In genomic region chr6:14121936-14122344, GRCh38 we compare ENCODE assay signal across 9 cellular contexts. TPM values are rescaled to one million over a fixed set of nuclear protein-coding genes. Genes with fewer than 3 reads are reported as not detected.
DNase-seq lines count a peak whose midpoint lies in the region; ATAC-seq and TF ChIP-seq lines count a peak whose summit lies in the region.
"Had no signal": no experiment of that assay in that cellular context is flagged by ENCODE, and none has a peak within 500 bp of the region (broad histone marks: within the 10 kb centered on the region; RNA-seq: fewer than 3 reads in every experiment).

No MANE protein-coding gene starts in this region.

- no peak for TF ChIP-seq CTCF in esophagus squamous epithelium (IDR thresholded peaks at IDR 0.05)

- DNase-seq in activated T-cell treated with anti-CD3 and anti-CD28 coated beads for 24 hours (ENCODE audit: low read depth) (peak; percentile 20), activated T-cell treated with anti-CD3 and anti-CD28 coated beads for 4 hours (no peak), H7 (no peak), esophagus squamous epithelium (lab: John Stamatoyannopoulos, UW) (no peak), NCI-H1105 (lab: John Stamatoyannopoulos, UW) (no peak)
- peak; percentile 32 to 34 for DNase-seq in stimulated activated CD4-positive, alpha-beta T cell treated with anti-CD3 and anti-CD28 coated beads, Interleukin-2, amount 100 ng/mL, for 24 hours

- H3K27me3 ChIP-seq in H7 (ENCODE audit: control insufficient read depth, insufficient read depth, low read length) (peaks cover 17% of the 10 kb centered on the region; the same call in 1 of the 2 replicates), esophagus squamous epithelium (peaks cover 0 to 7% (median 0%) of the 10 kb centered on the region in 4 donors)
- H3K27me3 ChIP-seq: SJSA1 had no signal

- 63 to 72% methylated on average over 4 of the region's 4 CpGs for WGBS in esophagus squamous epithelium, 2 donors

- H3K4me3 ChIP-seq in H7 (ENCODE audit: insufficient read depth, low read depth, low read length) (no peak overlapping the region), esophagus squamous epithelium (no peak overlapping the region)
- H3K4me3 ChIP-seq: SJSA1 had no signal

- H3K9me3 Mint-ChIP-seq in T-helper 1 cell treated with Interleukin-12 subunit alpha and Interleukin-12 subunit beta and Interleukin-4 antibody, amounts not matched to agents 30 μg/mL and 1 μg/mL, for 36 hours: no peaks in the 10 kb centered on the region

- peak overlapping the region; percentile 41 for H3K27ac Mint-ChIP-seq in T-helper 1 cell treated with Interleukin-12 subunit alpha and Interleukin-12 subunit beta and Interleukin-4 antibody, amounts not matched to agents 30 μg/mL and 1 μg/mL, for 36 hours

- H3K36me3 Mint-ChIP-seq in T-helper 1 cell treated with Interleukin-12 subunit alpha and Interleukin-12 subunit beta and Interleukin-4 antibody, amounts not matched to agents 30 μg/mL and 1 μg/mL, for 36 hours (ENCODE audit: low read depth): peaks cover 37% of the 10 kb centered on the region

- no peak for TF ChIP-seq POLR2A in esophagus squamous epithelium (IDR thresholded peaks at IDR 0.05)

- H3K4me3 Mint-ChIP-seq in T-helper 1 cell treated with Interleukin-12 subunit alpha and Interleukin-12 subunit beta and Interleukin-4 antibody, amounts not matched to agents 30 μg/mL and 1 μg/mL, for 36 hours: peak overlapping the region; percentile 5

- H3K4me1 Mint-ChIP-seq in T-helper 1 cell treated with Interleukin-12 subunit alpha and Interleukin-12 subunit beta and Interleukin-4 antibody, amounts not matched to agents 30 μg/mL and 1 μg/mL, for 36 hours (ENCODE audit: low read depth): peaks cover 39% of the 10 kb centered on the region

- H3K36me3 ChIP-seq in H7 (replicated peaks; ENCODE audit: control insufficient read depth, insufficient read depth, low read length) (no peaks in the 10 kb centered on the region), esophagus squamous epithelium (no peaks in the 10 kb centered on the region)
- H3K36me3 ChIP-seq: SJSA1 had no signal

- H3K27ac ChIP-seq in esophagus squamous epithelium: no peak overlapping the region
- H3K27ac ChIP-seq: SJSA1 had no signal

- peaks cover 9% of the 10 kb centered on the region for H3K27me3 Mint-ChIP-seq in T-helper 1 cell treated with Interleukin-12 subunit alpha and Interleukin-12 subunit beta and Interleukin-4 antibody, amounts not matched to agents 30 μg/mL and 1 μg/mL, for 36 hours (ENCODE audit: low read depth)

- H3K4me1 ChIP-seq in esophagus squamous epithelium: peaks cover 7 to 22% (median 8%) of the 10 kb centered on the region in 3 donors

- peak; percentile 40 for ATAC-seq in HG02981 (IDR thresholded peaks at IDR 0.05; ENCODE audit: unreplicated experiment)

- intact Hi-C loops in esophagus squamous epithelium (cut with DNase I): no loop called here

- H3K9me3 ChIP-seq in esophagus squamous epithelium: no peaks in the 10 kb centered on the region
- H3K9me3 ChIP-seq: SJSA1 had no signal

RNA-seq across cellular contexts. Expression of gene CD83, which starts 4.4 kb away (rescaled TPM):
- 2.9 and 4.5 TPM in 2 replicates for total RNA-seq in H7 (2014; rRNA removed; shearing (Covaris generic))
- 1 to 10 TPM in 2 of 4 donors, under 1 TPM in 2; 0.56 to 2.8 (median 1.1) TPM for total RNA-seq in esophagus squamous epithelium

Comparison
In these comparisons a context has a peak if more than half of its experiments do, and no peak if none do; other contexts are left out.
1. DNase-seq: peak in activated T-cell treated with anti-CD3 and anti-CD28 coated beads for 24 hours (single experiment) and stimulated activated CD4-positive, alpha-beta T cell treated with anti-CD3 and anti-CD28 coated beads, Interleukin-2, amount 100 ng/mL, for 24 hours (2 of 2); none in activated T-cell treated with anti-CD3 and anti-CD28 coated beads for 4 hours (single experiment), H7 (single experiment), esophagus squamous epithelium (single experiment) and NCI-H1105 (single experiment).